2 cellular contexts compared by ENCODE assay signal in the genomic region with DNA sequence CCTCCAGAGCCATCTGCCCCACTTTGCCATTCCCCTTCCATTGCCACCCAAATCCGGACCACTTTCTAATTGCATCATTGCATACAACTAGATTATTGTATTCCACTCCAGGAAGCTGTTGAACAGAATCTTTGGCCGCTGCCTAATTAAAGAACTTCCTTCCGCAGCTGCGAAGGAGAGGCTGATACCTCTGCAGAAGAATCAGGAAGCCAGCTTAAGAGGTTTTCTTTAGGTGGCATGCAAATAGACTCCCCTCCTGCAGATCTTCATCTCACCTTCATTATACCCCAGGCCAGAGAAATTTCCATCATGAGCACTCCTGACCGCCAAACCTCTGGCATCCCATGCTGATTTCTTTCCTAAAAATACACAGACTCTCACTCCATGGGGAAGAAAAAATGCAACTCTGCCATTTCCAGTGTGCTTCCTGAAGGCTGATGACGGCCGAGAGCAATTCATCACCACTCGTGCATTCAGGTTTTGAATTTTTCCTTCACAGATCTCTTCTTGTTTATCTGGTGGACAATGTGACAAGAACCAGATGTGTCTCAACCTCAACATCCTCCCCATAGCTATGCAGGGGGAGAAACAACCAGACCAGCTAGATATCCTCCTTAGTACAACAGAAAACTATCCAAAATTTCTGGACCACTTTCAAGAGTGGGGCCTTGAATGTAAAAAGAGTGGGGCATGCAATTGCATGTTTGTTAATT.
TF ChIP-seq lines count a peak whose summit lies in the region.

No MANE protein-coding gene starts in this region.

TF ChIP-seq in SK-N-SH, 30 proteins besides CTCF, POLR2A, EP300 and RAD21 (continued from another document):
- TF ChIP-seq, protein P1, sequence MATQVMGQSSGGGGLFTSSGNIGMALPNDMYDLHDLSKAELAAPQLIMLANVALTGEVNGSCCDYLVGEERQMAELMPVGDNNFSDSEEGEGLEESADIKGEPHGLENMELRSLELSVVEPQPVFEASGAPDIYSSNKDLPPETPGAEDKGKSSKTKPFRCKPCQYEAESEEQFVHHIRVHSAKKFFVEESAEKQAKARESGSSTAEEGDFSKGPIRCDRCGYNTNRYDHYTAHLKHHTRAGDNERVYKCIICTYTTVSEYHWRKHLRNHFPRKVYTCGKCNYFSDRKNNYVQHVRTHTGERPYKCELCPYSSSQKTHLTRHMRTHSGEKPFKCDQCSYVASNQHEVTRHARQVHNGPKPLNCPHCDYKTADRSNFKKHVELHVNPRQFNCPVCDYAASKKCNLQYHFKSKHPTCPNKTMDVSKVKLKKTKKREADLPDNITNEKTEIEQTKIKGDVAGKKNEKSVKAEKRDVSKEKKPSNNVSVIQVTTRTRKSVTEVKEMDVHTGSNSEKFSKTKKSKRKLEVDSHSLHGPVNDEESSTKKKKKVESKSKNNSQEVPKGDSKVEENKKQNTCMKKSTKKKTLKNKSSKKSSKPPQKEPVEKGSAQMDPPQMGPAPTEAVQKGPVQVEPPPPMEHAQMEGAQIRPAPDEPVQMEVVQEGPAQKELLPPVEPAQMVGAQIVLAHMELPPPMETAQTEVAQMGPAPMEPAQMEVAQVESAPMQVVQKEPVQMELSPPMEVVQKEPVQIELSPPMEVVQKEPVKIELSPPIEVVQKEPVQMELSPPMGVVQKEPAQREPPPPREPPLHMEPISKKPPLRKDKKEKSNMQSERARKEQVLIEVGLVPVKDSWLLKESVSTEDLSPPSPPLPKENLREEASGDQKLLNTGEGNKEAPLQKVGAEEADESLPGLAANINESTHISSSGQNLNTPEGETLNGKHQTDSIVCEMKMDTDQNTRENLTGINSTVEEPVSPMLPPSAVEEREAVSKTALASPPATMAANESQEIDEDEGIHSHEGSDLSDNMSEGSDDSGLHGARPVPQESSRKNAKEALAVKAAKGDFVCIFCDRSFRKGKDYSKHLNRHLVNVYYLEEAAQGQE (IDR thresholded peaks at IDR 0.05; ENCODE audit: low read depth, low read length) = no peak
- no peak for TF ChIP-seq FOXM1 (IDR thresholded peaks at IDR 0.05; ENCODE audit: low read depth)
- TF ChIP-seq NFIC (IDR thresholded peaks at IDR 0.05; ENCODE audit: borderline replicate concordance) = no peak
- TF ChIP-seq EZH2phosphoT487 (IDR thresholded peaks at IDR 0.05; ENCODE audit: borderline replicate concordance, low read depth) = no peak
- TF ChIP-seq TCF12 (IDR thresholded peaks at IDR 0.05) = no peak
- TF ChIP-seq, protein P2, sequence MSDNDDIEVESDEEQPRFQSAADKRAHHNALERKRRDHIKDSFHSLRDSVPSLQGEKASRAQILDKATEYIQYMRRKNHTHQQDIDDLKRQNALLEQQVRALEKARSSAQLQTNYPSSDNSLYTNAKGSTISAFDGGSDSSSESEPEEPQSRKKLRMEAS (IDR thresholded peaks at IDR 0.05; ENCODE audit: low read depth) = no peak
- no peak for TF ChIP-seq FOSL2 (IDR thresholded peaks at IDR 0.05; ENCODE audit: borderline replicate concordance, low read depth)

TF ChIP-seq in SK-N-SH treated with all-trans-retinoic acid at 6 μM for 48 hours, 23 proteins besides CTCF, POLR2A, EP300 and RAD21 (continued from another document):
- TF ChIP-seq, protein P3, sequence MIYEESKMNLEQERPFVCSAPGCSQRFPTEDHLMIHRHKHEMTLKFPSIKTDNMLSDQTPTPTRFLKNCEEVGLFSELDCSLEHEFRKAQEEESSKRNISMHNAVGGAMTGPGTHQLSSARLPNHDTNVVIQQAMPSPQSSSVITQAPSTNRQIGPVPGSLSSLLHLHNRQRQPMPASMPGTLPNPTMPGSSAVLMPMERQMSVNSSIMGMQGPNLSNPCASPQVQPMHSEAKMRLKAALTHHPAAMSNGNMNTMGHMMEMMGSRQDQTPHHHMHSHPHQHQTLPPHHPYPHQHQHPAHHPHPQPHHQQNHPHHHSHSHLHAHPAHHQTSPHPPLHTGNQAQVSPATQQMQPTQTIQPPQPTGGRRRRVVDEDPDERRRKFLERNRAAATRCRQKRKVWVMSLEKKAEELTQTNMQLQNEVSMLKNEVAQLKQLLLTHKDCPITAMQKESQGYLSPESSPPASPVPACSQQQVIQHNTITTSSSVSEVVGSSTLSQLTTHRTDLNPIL (CRISPR knock-in tag; IDR thresholded peaks at IDR 0.05; ENCODE audit: low read depth) = no peak
- TF ChIP-seq PPARA (CRISPR knock-in tag; IDR thresholded peaks at IDR 0.05; ENCODE audit: borderline replicate concordance) = no peak
